8 cellular contexts compared by ENCODE assay signal in the genomic region with DNA sequence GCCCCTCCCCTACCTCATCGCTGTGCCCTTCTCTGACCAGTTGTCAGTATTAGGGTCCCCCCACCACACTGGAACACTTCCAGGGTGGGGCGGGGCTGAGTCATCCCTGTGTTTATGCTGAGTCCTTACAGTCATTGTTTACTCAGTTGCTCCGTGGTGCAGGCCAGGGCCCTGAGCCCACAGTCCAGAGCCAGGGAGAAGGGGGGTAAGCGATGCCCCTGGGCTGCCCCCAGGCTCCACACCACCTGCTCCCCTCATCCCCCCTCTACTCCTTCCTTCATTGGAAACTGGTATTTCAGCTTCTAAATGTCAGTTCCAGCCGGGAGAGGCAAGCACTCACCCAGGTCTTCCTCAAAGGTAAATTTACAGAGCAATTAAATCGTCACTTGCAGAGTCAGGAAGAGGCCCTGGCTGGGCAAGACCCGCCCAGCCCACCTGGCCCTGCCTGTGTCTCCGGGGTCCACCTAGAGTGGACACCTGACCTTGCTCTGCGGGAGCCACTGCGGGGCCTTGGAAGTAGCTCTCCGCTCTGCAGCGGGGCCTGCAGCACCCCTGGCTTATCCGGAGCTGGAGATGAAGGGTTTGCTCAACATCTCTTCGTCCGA. TPM values are rescaled to one million over a fixed set of nuclear protein-coding genes. Genes with fewer than 3 reads are reported as not detected.
DNase-seq lines count a peak whose midpoint lies in the region; ATAC-seq and TF ChIP-seq lines count a peak whose summit lies in the region.

No MANE protein-coding gene starts in this region.

- H3K27me3 Mint-ChIP-seq in T-cell (no peaks in the 10 kb centered on the region), osteocyte (ENCODE audit: unreplicated experiment) (peaks cover 23% of the 10 kb centered on the region)

- H3K4me1 ChIP-seq in HCT116 (ENCODE audit: control insufficient read depth in 1 of 2, insufficient read depth in 2 of 2, low read length in 2 of 2): peaks cover 15 to 27% of the 10 kb centered on the region in 2 experiments

- no peaks in the 10 kb centered on the region for H3K27me3 ChIP-seq in HCT116 (ENCODE audit: insufficient read depth, low read length)

- no peaks in the 10 kb centered on the region for H3K79me2 ChIP-seq in HCT116 (ENCODE audit: insufficient read depth, low read length)

- peak overlapping the region; percentile 71 for H3K4me2 ChIP-seq in HCT116 (ENCODE audit: low read length)

- peak overlapping the region in 2 of 3 donors; percentile 3 to 92 for H3K4me3 Mint-ChIP-seq in T-cell
- H3K4me3 Mint-ChIP-seq in osteocyte (ENCODE audit: unreplicated experiment): no peak overlapping the region

- no peaks in the 10 kb centered on the region for H3K9me3 Mint-ChIP-seq in T-cell
- H3K9me3 Mint-ChIP-seq in osteocyte (ENCODE audit: unreplicated experiment): no peaks in the 10 kb centered on the region

- peak; percentile 54 for DNase-seq in AG08395 (ENCODE audit: low spot score)
- no peak for DNase-seq in HCT116 (ENCODE audit: low read depth, low spot score)
- no peak for DNase-seq in T-cell
- DNase-seq in iris pigment epithelial cell (ENCODE audit: low read depth): peak; percentile 75
- DNase-seq in osteocyte (ENCODE audit: extremely low spot score, unreplicated experiment): no peak
- no peak for DNase-seq in effector CD8-positive, alpha-beta T cell (lab: John Stamatoyannopoulos, UW)
- no peak for DNase-seq in head of caudate nucleus

- no TSS peak for BruUV-seq in HCT116 (replicated peaks; lab: Mats Ljungman, UMichigan)

- intact Hi-C loops in HCT116 (cut with micrococcal nuclease) (no loop called here), head of caudate nucleus (cut with DNase I) (no loop called here)

- H2AFZ ChIP-seq in HCT116 (ENCODE audit: low read depth, low read length, poor library complexity, severe bottlenecking): no peak overlapping the region

- RAD21 ChIA-PET in HCT116 (lab: Charles Lee; ENCODE audit: low non-redundant PET in 1 of 2, low total read pairs in 2 of 2, uncharacterized antibody in 2 of 2, unreplicated experiment in 2 of 2): no interaction called here

- CTCF ChIA-PET in HCT116 (lab: Charles Lee) (no interaction called here), T-cell (lab: Charles Lee) (no interaction called here)

- no peaks in the 10 kb centered on the region for H4K20me1 ChIP-seq in HCT116 (ENCODE audit: insufficient read depth)

- peak overlapping the region; percentile 36 for H3K9ac ChIP-seq in HCT116 (ENCODE audit: low read length)

- H3K4me1 Mint-ChIP-seq in T-cell (peaks cover 71 to 76% (median 72%) of the 10 kb centered on the region in 3 donors), osteocyte (ENCODE audit: unreplicated experiment) (peaks cover 17% of the 10 kb centered on the region)

- H3K9me3 ChIP-seq in HCT116 (ENCODE audit: control insufficient read depth in 1 of 2, insufficient read depth in 1 of 2, low read depth in 1 of 2, low read length in 2 of 2): no peaks in the 10 kb centered on the region

- H3K27ac ChIP-seq in HCT116 (ENCODE audit: low read depth, low read length): peak overlapping the region; percentile 59

- POLR2A ChIA-PET in HCT116 (lab: Charles Lee) (interaction anchor here (0.8 kb wide), 1 partner anchor 42 kb away, joined by 3 read pairs; no protein-coding TSS in a partner anchor), T-cell (lab: Charles Lee) (no interaction called here)

- no peak for TF ChIP-seq POLR2A in HCT116 (IDR thresholded peaks at IDR 0.05; ENCODE audit: borderline replicate concordance, extremely low read depth, insufficient read depth, insufficient read length)

- no peak for TF ChIP-seq RAD21 in HCT116 (IDR thresholded peaks at IDR 0.05; ENCODE audit: low read depth)

- peaks cover 12% of the 10 kb centered on the region for H3K36me3 Mint-ChIP-seq in T-cell
- no peaks in the 10 kb centered on the region for H3K36me3 Mint-ChIP-seq in osteocyte (ENCODE audit: unreplicated experiment)

- TF ChIP-seq CTCF in HCT116 (IDR thresholded peaks at IDR 0.05 in 2 of 3, conservative IDR thresholded peaks at IDR 0.05 in 1 of 3; ENCODE audit: borderline replicate concordance in 1 of 3, insufficient read depth in 1 of 3, low read depth in 2 of 3, low read length in 2 of 3) (no peak), osteocyte (IDR thresholded peaks at IDR 0.05) (no peak)

- no peak overlapping the region for H3K4me3 ChIP-seq in HCT116 (replicated peaks in 1 of 2; ENCODE audit: low read depth in 1 of 2, low read length in 2 of 2)

- no peaks in the 10 kb centered on the region for H3K36me3 ChIP-seq in HCT116 (ENCODE audit: control insufficient read depth in 1 of 2, insufficient read depth in 2 of 2, low read length in 2 of 2)

- H3K27ac Mint-ChIP-seq in T-cell (peak overlapping the region; percentile 80 to 87), osteocyte (ENCODE audit: unreplicated experiment) (no peak overlapping the region)

- peak; percentile 45; the same call in 1 of the 2 replicates for ATAC-seq in HCT116
- no peak for ATAC-seq in T-cell (replicated peaks in 1 of 4)
- ATAC-seq in GM19328 (IDR thresholded peaks at IDR 0.05; ENCODE audit: unreplicated experiment): no peak

- H3K9me2 ChIP-seq in HCT116 (ENCODE audit: insufficient read depth): no peaks in the 10 kb centered on the region

TF ChIP-seq in HCT116, 20 proteins besides CTCF, POLR2A, EP300 and RAD21:
- TF ChIP-seq ZFX (IDR thresholded peaks at IDR 0.05): no peak
- TF ChIP-seq, protein P1, sequence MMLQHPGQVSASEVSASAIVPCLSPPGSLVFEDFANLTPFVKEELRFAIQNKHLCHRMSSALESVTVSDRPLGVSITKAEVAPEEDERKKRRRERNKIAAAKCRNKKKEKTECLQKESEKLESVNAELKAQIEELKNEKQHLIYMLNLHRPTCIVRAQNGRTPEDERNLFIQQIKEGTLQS (IDR thresholded peaks at IDR 0.05): no peak
- TF ChIP-seq, protein P2, sequence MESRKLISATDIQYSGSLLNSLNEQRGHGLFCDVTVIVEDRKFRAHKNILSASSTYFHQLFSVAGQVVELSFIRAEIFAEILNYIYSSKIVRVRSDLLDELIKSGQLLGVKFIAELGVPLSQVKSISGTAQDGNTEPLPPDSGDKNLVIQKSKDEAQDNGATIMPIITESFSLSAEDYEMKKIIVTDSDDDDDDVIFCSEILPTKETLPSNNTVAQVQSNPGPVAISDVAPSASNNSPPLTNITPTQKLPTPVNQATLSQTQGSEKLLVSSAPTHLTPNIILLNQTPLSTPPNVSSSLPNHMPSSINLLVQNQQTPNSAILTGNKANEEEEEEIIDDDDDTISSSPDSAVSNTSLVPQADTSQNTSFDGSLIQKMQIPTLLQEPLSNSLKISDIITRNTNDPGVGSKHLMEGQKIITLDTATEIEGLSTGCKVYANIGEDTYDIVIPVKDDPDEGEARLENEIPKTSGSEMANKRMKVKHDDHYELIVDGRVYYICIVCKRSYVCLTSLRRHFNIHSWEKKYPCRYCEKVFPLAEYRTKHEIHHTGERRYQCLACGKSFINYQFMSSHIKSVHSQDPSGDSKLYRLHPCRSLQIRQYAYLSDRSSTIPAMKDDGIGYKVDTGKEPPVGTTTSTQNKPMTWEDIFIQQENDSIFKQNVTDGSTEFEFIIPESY (IDR thresholded peaks at IDR 0.05; ENCODE audit: extremely low read depth, insufficient replicate concordance, low read length): no peak
TF ChIP-seq in HCT116: peak in this region for 0.

RNA-seq across cellular contexts. Expression of a gene that starts 4.8 kb away (rescaled TPM):
- total RNA-seq in HCT116 (2021; ENCODE audit: unreplicated experiment) (23.1 TPM), T-cell (100 to 1,000 TPM; 228 to 303 (median 248) TPM), osteocyte (not detected in 2 replicates)
- polyA plus RNA-seq in HCT116 (2012): 18.9 and 23.7 TPM in 2 replicates

RNA-seq across cellular contexts. Expression of a gene that starts 43.1 kb away (rescaled TPM):
- not detected for total RNA-seq in HCT116 (2021; ENCODE audit: unreplicated experiment)
- not detected in 2 replicates for polyA plus RNA-seq in HCT116 (2012)
- 1 to 10 TPM in 3 of 5 donors, under 1 TPM in 2; 0.95 to 3.3 (median 1.2) TPM for total RNA-seq in T-cell
- total RNA-seq in osteocyte: not detected in 2 replicates

Comparison
In these comparisons a context has a peak if more than half of its experiments do, and no peak if none do; other contexts are left out.
1. DNase-seq: peak in AG08395 (single experiment) and iris pigment epithelial cell (single experiment); none in HCT116 (single experiment), T-cell (0 of 34), osteocyte (single experiment), effector CD8-positive, alpha-beta T cell (single experiment) and head of caudate nucleus (0 of 42).
2. RNA of a gene that starts 4.8 kb away (total RNA-seq): 228 to 303 TPM in T-cell and 23.1 TPM in HCT116 (single experiment); not detected in osteocyte; every median in the first group is over 10 times any median in the second.